Comparison of ENCODE assay signal across 9 cellular contexts in genomic region chr5:100841358-100842076, GRCh38.
A peak's percentile ranks its signal among the peaks of the same experiment; 100 is the strongest.
DNase-seq lines count a peak whose midpoint lies in the region; ATAC-seq, FAIRE-seq and TF ChIP-seq lines count a peak whose summit lies in the region.
"Had no signal": no experiment of that assay in that cellular context is flagged by ENCODE, and none has a peak within 500 bp of the region (broad histone marks: within the 10 kb centered on the region; RNA-seq: fewer than 3 reads in every experiment).

No MANE protein-coding gene starts in this region.

- H4K20me1 ChIP-seq in HCT116 (ENCODE audit: insufficient read depth) = no peaks in the 10 kb centered on the region

- ATAC-seq in HCT116 = peak; percentile 78
- ATAC-seq in memory B cell (ENCODE audit: low read depth) = peak; percentile 29

- H3K36me3 ChIP-seq in HCT116 (ENCODE audit: control insufficient read depth in 1 of 2, insufficient read depth in 2 of 2, low read length in 2 of 2) = no peaks in the 10 kb centered on the region
- H3K36me3 ChIP-seq in colonic mucosa = no peaks in the 10 kb centered on the region

- H3K4me1 ChIP-seq in HCT116 (ENCODE audit: control insufficient read depth in 1 of 2, insufficient read depth in 2 of 2, low read length in 2 of 2) = peaks cover 0 to 18% of the 10 kb centered on the region in 2 experiments; a peak in 2 of 4 replicates
- no peaks in the 10 kb centered on the region for H3K4me1 ChIP-seq in colonic mucosa

- H3K27me3 ChIP-seq in HCT116 (ENCODE audit: insufficient read depth, low read length) (no peaks in the 10 kb centered on the region), colonic mucosa (no peaks in the 10 kb centered on the region)

- BruUV-seq in HCT116 (replicated peaks; lab: Mats Ljungman, UMichigan) = no TSS peak

- no peaks in the 10 kb centered on the region for H3K9me3 ChIP-seq in HCT116 (ENCODE audit: control insufficient read depth in 1 of 2, insufficient read depth in 1 of 2, low read depth in 1 of 2, low read length in 2 of 2)
- no peaks in the 10 kb centered on the region for H3K9me3 ChIP-seq in colonic mucosa

- RAD21 ChIA-PET in HCT116 (lab: Charles Lee; ENCODE audit: low non-redundant PET in 1 of 2, low total read pairs in 2 of 2, uncharacterized antibody in 2 of 2, unreplicated experiment in 2 of 2) = no interaction called here

- peak overlapping the region; percentile 65 for H3K4me3 Mint-ChIP-seq in T-helper 1 cell treated with Interleukin-12 subunit alpha and Interleukin-12 subunit beta and Interleukin-4 antibody, amounts not matched to agents 30 μg/mL and 1 μg/mL, for 36 hours
- peak overlapping the region; percentile 74 for H3K4me3 Mint-ChIP-seq in memory B cell

- no peaks in the 10 kb centered on the region for H3K9me3 Mint-ChIP-seq in T-helper 1 cell treated with Interleukin-12 subunit alpha and Interleukin-12 subunit beta and Interleukin-4 antibody, amounts not matched to agents 30 μg/mL and 1 μg/mL, for 36 hours
- no peaks in the 10 kb centered on the region for H3K9me3 Mint-ChIP-seq in memory B cell

- peak overlapping the region; percentile 95 for H2AFZ ChIP-seq in HCT116 (ENCODE audit: low read depth, low read length, poor library complexity, severe bottlenecking)

- DNase-seq in GM12892 (ENCODE audit: insufficient read length) (no peak), HCT116 (ENCODE audit: low read depth, low spot score) (peak; percentile 51), memory B cell (ENCODE audit: low spot score in 2 of 2) (no peak), colonic mucosa (no peak), NCI-H2081 (lab: John Stamatoyannopoulos, UW) (no peak), AG08396 (ENCODE audit: low spot score) (no peak), NCI-H2029 (lab: John Stamatoyannopoulos, UW) (no peak)
- DNase-seq: stimulated activated CD8-positive, alpha-beta memory T cell treated with anti-CD3 and anti-CD28 coated beads, Interleukin-4, amount 100 ng/mL, for 48 hours had no signal

- no peaks in the 10 kb centered on the region for H3K79me2 ChIP-seq in HCT116 (ENCODE audit: insufficient read depth, low read length)

- H3K36me3 Mint-ChIP-seq in T-helper 1 cell treated with Interleukin-12 subunit alpha and Interleukin-12 subunit beta and Interleukin-4 antibody, amounts not matched to agents 30 μg/mL and 1 μg/mL, for 36 hours (ENCODE audit: low read depth) = peaks cover 36% of the 10 kb centered on the region
- H3K36me3 Mint-ChIP-seq in memory B cell = peaks cover 14% of the 10 kb centered on the region

- H3K4me3 ChIP-seq in HCT116 (replicated peaks in 1 of 2; ENCODE audit: low read depth in 1 of 2, low read length in 2 of 2) (peak overlapping the region; percentile 9 to 50; a peak in 3 of 4 replicates), colonic mucosa (no peak overlapping the region)

- TF ChIP-seq POLR2A in GM12892 (IDR thresholded peaks at IDR 0.05; ENCODE audit: low read depth, low read length) = no peak
- no peak for TF ChIP-seq POLR2A in HCT116 (IDR thresholded peaks at IDR 0.05; ENCODE audit: borderline replicate concordance, extremely low read depth, insufficient read depth, insufficient read length)

- peak; percentile 79 for FAIRE-seq in GM12892 (lab: Jason Lieb, UNC)

- peaks cover 61% of the 10 kb centered on the region for H3K4me1 Mint-ChIP-seq in T-helper 1 cell treated with Interleukin-12 subunit alpha and Interleukin-12 subunit beta and Interleukin-4 antibody, amounts not matched to agents 30 μg/mL and 1 μg/mL, for 36 hours (ENCODE audit: low read depth)
- peaks cover 38% of the 10 kb centered on the region for H3K4me1 Mint-ChIP-seq in memory B cell

- POLR2A ChIA-PET in HCT116 (lab: Charles Lee) = interaction anchor here (1.2 kb wide), 1 partner anchor 10 kb away, joined by 3 read pairs; no protein-coding TSS in a partner anchor

- H3K27me3 Mint-ChIP-seq in T-helper 1 cell treated with Interleukin-12 subunit alpha and Interleukin-12 subunit beta and Interleukin-4 antibody, amounts not matched to agents 30 μg/mL and 1 μg/mL, for 36 hours (ENCODE audit: low read depth) = no peaks in the 10 kb centered on the region
- no peaks in the 10 kb centered on the region for H3K27me3 Mint-ChIP-seq in memory B cell

- CTCF ChIA-PET in HCT116 (lab: Charles Lee) = no interaction called here

- no peak overlapping the region; the same call in 1 of the 2 replicates for H3K9ac ChIP-seq in HCT116 (ENCODE audit: low read length)
- H3K9ac ChIP-seq in colonic mucosa (ENCODE audit: low read depth in 2 of 2, low read length in 2 of 2) = no peak overlapping the region

- intact Hi-C loops in HCT116 (cut with micrococcal nuclease) = no loop called here
- intact Hi-C loops in colonic mucosa (cut with DNase I) = no loop called here

- H3K27ac ChIP-seq in HCT116 (ENCODE audit: low read depth, low read length) (no peak overlapping the region), colonic mucosa (no peak overlapping the region)

- peak overlapping the region; percentile 84 for H3K27ac Mint-ChIP-seq in T-helper 1 cell treated with Interleukin-12 subunit alpha and Interleukin-12 subunit beta and Interleukin-4 antibody, amounts not matched to agents 30 μg/mL and 1 μg/mL, for 36 hours
- H3K27ac Mint-ChIP-seq in memory B cell = peak overlapping the region; percentile 80

- peak overlapping the region; percentile 76 for H3K4me2 ChIP-seq in HCT116 (ENCODE audit: low read length)

- no peak for TF ChIP-seq RAD21 in HCT116 (IDR thresholded peaks at IDR 0.05; ENCODE audit: low read depth)

- TF ChIP-seq CTCF in HCT116 (IDR thresholded peaks at IDR 0.05 in 2 of 3, conservative IDR thresholded peaks at IDR 0.05 in 1 of 3; ENCODE audit: borderline replicate concordance in 1 of 3, insufficient read depth in 1 of 3, low read depth in 2 of 3, low read length in 2 of 3) = no peak
- TF ChIP-seq CTCF in colonic mucosa (IDR thresholded peaks at IDR 0.05) = no peak

- no peaks in the 10 kb centered on the region; the same call in 1 of the 2 replicates for H3K9me2 ChIP-seq in HCT116 (ENCODE audit: insufficient read depth)

TF ChIP-seq in HCT116, 20 proteins besides CTCF, POLR2A, EP300 and RAD21:
- TF ChIP-seq JUND (IDR thresholded peaks at IDR 0.05) = peak; percentile 63
- TF ChIP-seq CBX3 (IDR thresholded peaks at IDR 0.05; ENCODE audit: low read depth) = peak; percentile 58; the same call in 1 of the 2 replicates
- 0 out of 2 replicates have a peak, but pooled peaks have one; percentile 26 for TF ChIP-seq SIN3A (IDR thresholded peaks at IDR 0.05; ENCODE audit: low read depth)
- no peak for TF ChIP-seq EZH2phosphoT487 (IDR thresholded peaks at IDR 0.05; ENCODE audit: borderline replicate concordance)
- TF ChIP-seq ATF3 (IDR thresholded peaks at IDR 0.05) = no peak
- no peak for TF ChIP-seq TCF7L2 (IDR thresholded peaks at IDR 0.05; ENCODE audit: borderline replicate concordance, extremely low read depth, insufficient read depth, insufficient read length)
- peak; percentile 52; the same call in 1 of the 2 replicates for TF ChIP-seq CEBPB (IDR thresholded peaks at IDR 0.05; ENCODE audit: low read depth)
- no peak for TF ChIP-seq ELF1 (IDR thresholded peaks at IDR 0.05; ENCODE audit: borderline replicate concordance, low read depth)
- peak; percentile 47; the same call in 1 of the 2 replicates for TF ChIP-seq FOSL1 (IDR thresholded peaks at IDR 0.05; ENCODE audit: low read depth)
- TF ChIP-seq SP1 (IDR thresholded peaks at IDR 0.05; ENCODE audit: low read depth) = peak; percentile 47
- TF ChIP-seq ZBTB33 (IDR thresholded peaks at IDR 0.05; ENCODE audit: extremely low read depth, insufficient replicate concordance, low read length) = no peak
